Comparison of ENCODE assay signal across 8 cellular contexts in genomic region chr13:100235311-100235901, GRCh38.
A peak's percentile ranks its signal among the peaks of the same experiment; 100 is the strongest.
DNase-seq lines count a peak whose midpoint lies in the region; ATAC-seq and TF ChIP-seq lines count a peak whose summit lies in the region.

No MANE protein-coding gene starts in this region.

- H3K9me3 ChIP-seq in A673 (ENCODE audit: low read depth, low read length, poor library complexity, severe bottlenecking) (peaks cover 5% of the 10 kb centered on the region), RWPE2 (ENCODE audit: severe bottlenecking) (no peaks in the 10 kb centered on the region), ovary (no peaks in the 10 kb centered on the region)

- POLR2A ChIA-PET in A673 (lab: Charles Lee; ENCODE audit: low non-redundant PET) = interaction anchor here (0.7 to 1.3 kb wide), 2 partner anchors 63 to 254 kb away, joined by 3 to 10 read pairs; partner anchors contain the start of gene ZIC2

- no peak for TF ChIP-seq POLR2A in ovary (IDR thresholded peaks at IDR 0.05)

- H3K4me1 ChIP-seq in A673 (ENCODE audit: insufficient read depth, low read length, poor library complexity, severe bottlenecking) (peaks cover 59% of the 10 kb centered on the region), RWPE2 (ENCODE audit: insufficient read depth, poor library complexity, severe bottlenecking) (no peaks in the 10 kb centered on the region), ovary (ENCODE audit: insufficient read depth) (no peaks in the 10 kb centered on the region)

- no peak for TF ChIP-seq EP300 in ovary (IDR thresholded peaks at IDR 0.05)

- H3K27ac ChIP-seq in A673 (ENCODE audit: low read depth, low read length, poor library complexity, severe bottlenecking) (peak overlapping the region; percentile 82), RWPE2 (ENCODE audit: poor library complexity, severe bottlenecking) (no peak overlapping the region), ovary (no peak overlapping the region)

- TSS peak; percentile 28 for BruUV-seq in A673 (replicated peaks; lab: Mats Ljungman, UMichigan)

- ATAC-seq in RWPE2 (ENCODE audit: low read depth) = peak; percentile 31; the same call in 1 of the 3 replicates
- ATAC-seq in GM19023 (IDR thresholded peaks at IDR 0.05; ENCODE audit: unreplicated experiment) = no peak

- CTCF ChIA-PET in A673 (lab: Charles Lee) = interaction anchor here (0.6 to 1.2 kb wide), 8 partner anchors 51 to 577 kb away, joined by 3 to 7 read pairs (median 4); partner anchors contain the start of gene PCCA

- no peaks in the 10 kb centered on the region for H3K36me3 ChIP-seq in A673 (ENCODE audit: insufficient read depth, low read length, poor library complexity, severe bottlenecking)
- no peaks in the 10 kb centered on the region; the same call in 1 of the 2 replicates for H3K36me3 ChIP-seq in RWPE2 (ENCODE audit: low read depth)
- H3K36me3 ChIP-seq in ovary = no peaks in the 10 kb centered on the region

- H3K4me3 ChIP-seq in A673 (ENCODE audit: low read depth, low read length, poor library complexity, severe bottlenecking) (peak overlapping the region; percentile 27), LNCaP clone FGC (ENCODE audit: low read depth, low read length) (no peak overlapping the region), RWPE2 (ENCODE audit: severe bottlenecking) (no peak overlapping the region), epithelial cell of proximal tubule (ENCODE audit: low read depth, low read length) (no peak overlapping the region), ovary (no peak overlapping the region)

- intact Hi-C loops in A673 (cut with micrococcal nuclease; ENCODE audit: unreplicated experiment) (loop anchor here (1.0 to 5.0 kb wide), 8 partner anchors 63 to 577 kb away; partner anchors contain the start of gene PCCA), ovary (cut with DNase I) (loop anchor here in 3 of 4 donors (10.0 kb wide), 2 partner anchors 321 to 581 kb away; no protein-coding TSS in a partner anchor)

- DNase-seq in A673 (ENCODE audit: low spot score) (peak; percentile 99), GM03348 (ENCODE audit: low spot score) (peak; percentile 65), LNCaP clone FGC (ENCODE audit: low read depth) (peak; percentile 10), RWPE2 (ENCODE audit: low spot score) (no peak), epithelial cell of proximal tubule (ENCODE audit: low read depth) (peak; percentile 10), ovary (no peak)
- DNase-seq in activated naive CD4-positive, alpha-beta T cell treated with anti-CD3 and anti-CD28 coated beads, Interleukin-2, amount 50 U/mL, for 16 hours = no peak

- H3K27me3 ChIP-seq in A673 (replicated peaks; ENCODE audit: insufficient read depth, low read depth, low read length, poor library complexity) (no peaks in the 10 kb centered on the region), RWPE2 (ENCODE audit: insufficient read depth, poor library complexity, severe bottlenecking) (no peaks in the 10 kb centered on the region), ovary (no peaks in the 10 kb centered on the region)

- WGBS in ovary, 3 donors = 19 to 26% (median 21%) methylated on average over 5 of the region's 5 CpGs

- peak; percentile 73 for TF ChIP-seq CTCF in A673 (conservative IDR thresholded peaks at IDR 0.05; ENCODE audit: low read depth, low read length)
- peak; percentile 65 for TF ChIP-seq CTCF in LNCaP clone FGC (IDR thresholded peaks at IDR 0.05; ENCODE audit: control insufficient read depth, extremely low read depth, insufficient read depth)
- TF ChIP-seq CTCF in RWPE2 (IDR thresholded peaks at IDR 0.05; ENCODE audit: poor library complexity, severe bottlenecking) = peak; percentile 85
- TF ChIP-seq CTCF in epithelial cell of proximal tubule (conservative IDR thresholded peaks at IDR 0.05; ENCODE audit: low read depth, low read length) = peak; percentile 61
- peak; percentile 16 to 42 (median 23) for TF ChIP-seq CTCF in ovary (IDR thresholded peaks at IDR 0.05)

Comparison
In these comparisons a context has a peak if more than half of its experiments do, and no peak if none do; other contexts are left out.
1. DNase-seq: peak in A673 (single experiment), GM03348 (single experiment), LNCaP clone FGC (single experiment) and epithelial cell of proximal tubule (single experiment); none in RWPE2 (single experiment), ovary (0 of 5) and activated naive CD4-positive, alpha-beta T cell treated with anti-CD3 and anti-CD28 coated beads, Interleukin-2, amount 50 U/mL, for 16 hours (single experiment).
2. CTCF ChIP-seq: peak in every context shown above with its lines; median percentile 85 in RWPE2; 73 in A673; 65 in LNCaP clone FGC; 61 in epithelial cell of proximal tubule; 23 in ovary.